In genomic region chr4:184094532-184095192, GRCh38 we compare ENCODE assay signal across 2 cellular contexts.
TF ChIP-seq lines count a peak whose summit lies in the region.

No MANE protein-coding gene starts in this region.

TF ChIP-seq in HepG2, 621 proteins besides CTCF, POLR2A, EP300 and RAD21 (continued from another document):
- TF ChIP-seq ZNF691 (CRISPR knock-in tag; IDR thresholded peaks at IDR 0.05; ENCODE audit: borderline replicate concordance, low read depth) (no peak), ZNF362 (CRISPR knock-in tag; IDR thresholded peaks at IDR 0.05; ENCODE audit: borderline replicate concordance) (no peak), ZNF672 (CRISPR knock-in tag; IDR thresholded peaks at IDR 0.05) (no peak), ATM (IDR thresholded peaks at IDR 0.05; ENCODE audit: borderline replicate concordance) (no peak), GLMP (CRISPR knock-in tag; IDR thresholded peaks at IDR 0.05; ENCODE audit: borderline replicate concordance) (no peak), GATA4 (IDR thresholded peaks at IDR 0.05; ENCODE audit: borderline replicate concordance, low read depth) (no peak), PCBP1 (IDR thresholded peaks at IDR 0.05; ENCODE audit: borderline replicate concordance, low read depth, low read length) (no peak), ZFY (CRISPR knock-in tag; IDR thresholded peaks at IDR 0.05) (no peak), ZNF496 (CRISPR knock-in tag; IDR thresholded peaks at IDR 0.05; ENCODE audit: insufficient replicate concordance) (no peak), SAP130 (CRISPR knock-in tag; IDR thresholded peaks at IDR 0.05; ENCODE audit: low read depth) (no peak)
- TF ChIP-seq, protein P1, sequence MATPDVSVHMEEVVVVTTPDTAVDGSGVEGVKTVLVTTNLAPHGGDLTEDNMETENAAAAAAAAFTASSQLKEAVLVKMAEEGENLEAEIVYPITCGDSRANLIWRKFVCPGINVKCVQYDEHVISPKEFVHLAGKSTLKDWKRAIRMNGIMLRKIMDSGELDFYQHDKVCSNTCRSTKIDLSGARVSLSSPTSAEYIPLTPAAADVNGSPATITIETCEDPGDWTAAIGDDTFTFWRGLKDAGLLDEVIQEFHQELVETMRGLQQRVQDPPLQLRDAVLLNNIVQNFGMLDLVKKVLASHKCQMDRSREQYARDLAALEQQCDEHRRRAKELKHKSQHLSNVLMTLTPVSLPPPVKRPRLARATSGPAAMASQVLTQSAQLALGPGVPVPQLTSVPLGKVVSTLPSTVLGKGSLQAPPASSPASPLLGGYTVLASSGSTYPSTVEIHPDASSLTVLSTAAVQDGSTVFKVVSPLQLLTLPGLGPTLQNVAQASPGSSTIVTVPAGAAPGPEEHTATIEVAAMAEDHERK (CRISPR knock-in tag; IDR thresholded peaks at IDR 0.05; ENCODE audit: low read depth): no peak

TF ChIP-seq in neural cell, 6 proteins besides CTCF, POLR2A, EP300 and RAD21 (continued from another document):
- TF ChIP-seq, protein P2, sequence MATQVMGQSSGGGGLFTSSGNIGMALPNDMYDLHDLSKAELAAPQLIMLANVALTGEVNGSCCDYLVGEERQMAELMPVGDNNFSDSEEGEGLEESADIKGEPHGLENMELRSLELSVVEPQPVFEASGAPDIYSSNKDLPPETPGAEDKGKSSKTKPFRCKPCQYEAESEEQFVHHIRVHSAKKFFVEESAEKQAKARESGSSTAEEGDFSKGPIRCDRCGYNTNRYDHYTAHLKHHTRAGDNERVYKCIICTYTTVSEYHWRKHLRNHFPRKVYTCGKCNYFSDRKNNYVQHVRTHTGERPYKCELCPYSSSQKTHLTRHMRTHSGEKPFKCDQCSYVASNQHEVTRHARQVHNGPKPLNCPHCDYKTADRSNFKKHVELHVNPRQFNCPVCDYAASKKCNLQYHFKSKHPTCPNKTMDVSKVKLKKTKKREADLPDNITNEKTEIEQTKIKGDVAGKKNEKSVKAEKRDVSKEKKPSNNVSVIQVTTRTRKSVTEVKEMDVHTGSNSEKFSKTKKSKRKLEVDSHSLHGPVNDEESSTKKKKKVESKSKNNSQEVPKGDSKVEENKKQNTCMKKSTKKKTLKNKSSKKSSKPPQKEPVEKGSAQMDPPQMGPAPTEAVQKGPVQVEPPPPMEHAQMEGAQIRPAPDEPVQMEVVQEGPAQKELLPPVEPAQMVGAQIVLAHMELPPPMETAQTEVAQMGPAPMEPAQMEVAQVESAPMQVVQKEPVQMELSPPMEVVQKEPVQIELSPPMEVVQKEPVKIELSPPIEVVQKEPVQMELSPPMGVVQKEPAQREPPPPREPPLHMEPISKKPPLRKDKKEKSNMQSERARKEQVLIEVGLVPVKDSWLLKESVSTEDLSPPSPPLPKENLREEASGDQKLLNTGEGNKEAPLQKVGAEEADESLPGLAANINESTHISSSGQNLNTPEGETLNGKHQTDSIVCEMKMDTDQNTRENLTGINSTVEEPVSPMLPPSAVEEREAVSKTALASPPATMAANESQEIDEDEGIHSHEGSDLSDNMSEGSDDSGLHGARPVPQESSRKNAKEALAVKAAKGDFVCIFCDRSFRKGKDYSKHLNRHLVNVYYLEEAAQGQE (IDR thresholded peaks at IDR 0.05; ENCODE audit: borderline replicate concordance): no peak
- TF ChIP-seq POLR2AphosphoS5 (IDR thresholded peaks at IDR 0.05) (no peak), SMC3 (conservative IDR thresholded peaks at IDR 0.05; ENCODE audit: poor library complexity) (no peak), TAF1 (IDR thresholded peaks at IDR 0.05; ENCODE audit: low read depth) (no peak)
TF ChIP-seq in neural cell: peak in this region for 0.
